10 cellular contexts compared by ENCODE assay signal in the genomic region with DNA sequence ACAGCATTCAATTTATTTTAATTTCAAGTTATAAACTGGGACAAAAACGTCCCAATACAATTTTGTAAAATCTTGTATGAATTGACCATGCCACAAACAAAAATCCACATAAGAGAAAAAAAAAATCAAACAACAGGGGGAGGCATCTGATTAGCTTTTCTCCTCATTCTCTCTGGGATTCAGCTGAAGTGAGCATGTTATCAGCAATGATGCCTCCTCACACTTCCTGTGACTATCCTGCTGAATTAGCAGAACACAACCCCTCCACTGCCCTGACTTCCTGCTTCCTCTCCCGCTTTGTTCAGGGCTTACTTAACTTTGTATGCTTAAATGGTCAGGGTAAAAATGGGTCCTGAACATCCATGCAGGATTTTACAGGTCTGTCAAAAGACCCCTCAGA.
DNase-seq lines count a peak whose midpoint lies in the region; ATAC-seq, FAIRE-seq and TF ChIP-seq lines count a peak whose summit lies in the region.
"Had no signal": no experiment of that assay in that cellular context is flagged by ENCODE, and none has a peak within 500 bp of the region (broad histone marks: within the 10 kb centered on the region; RNA-seq: fewer than 3 reads in every experiment).

No MANE protein-coding gene starts in this region.

- H2BK5ac ChIP-seq in neuronal stem cell (ENCODE audit: low read length) = no peak overlapping the region

- no peak for TF ChIP-seq POLR2A in right lobe of liver (IDR thresholded peaks at IDR 0.05)

- no peak overlapping the region for H3K18ac ChIP-seq in neuronal stem cell (ENCODE audit: low read length)

- H3K36me3 Mint-ChIP-seq in CD8-positive, alpha-beta T cell = peaks cover 19% of the 10 kb centered on the region
- H3K36me3 Mint-ChIP-seq in astrocyte (ENCODE audit: low read depth, unreplicated experiment) = peaks cover 3% of the 10 kb centered on the region

- H3K4me3 Mint-ChIP-seq in CD8-positive, alpha-beta T cell = peak overlapping the region; percentile 7
- no peak overlapping the region for H3K4me3 Mint-ChIP-seq in astrocyte (ENCODE audit: unreplicated experiment)

- 20% methylated on average over 2 of the region's 2 CpGs for WGBS in right lobe of liver (ENCODE audit: insufficient coverage, low coverage, low lambda C conversion rate, missing lambda C conversion rate)
- no CpG with 5 or more reads among the region's 2 CpGs for WGBS in neuronal stem cell (ENCODE audit: extremely low coverage in 2 of 2, insufficient read length in 2 of 2, insufficient replicate concordance in 1 of 2), 2 donors

- no peak for TF ChIP-seq CTCF in CD8-positive, alpha-beta T cell (IDR thresholded peaks at IDR 0.05)
- TF ChIP-seq CTCF in astrocyte (IDR thresholded peaks at IDR 0.05; ENCODE audit: insufficient read depth, low read depth, low read length) = no peak
- peak in 2 of 4 donors; percentile 4 to 5 for TF ChIP-seq CTCF in right lobe of liver (IDR thresholded peaks at IDR 0.05)

- no peaks in the 10 kb centered on the region for H3K27me3 Mint-ChIP-seq in CD8-positive, alpha-beta T cell (ENCODE audit: low read depth)
- H3K27me3 Mint-ChIP-seq in astrocyte (ENCODE audit: low read depth, unreplicated experiment) = no peaks in the 10 kb centered on the region

- H3K36me3 ChIP-seq in CD8-positive, alpha-beta T cell (ENCODE audit: insufficient read depth, low read length) = no peaks in the 10 kb centered on the region
- peaks cover 2% of the 10 kb centered on the region for H3K36me3 ChIP-seq in astrocyte (ENCODE audit: insufficient read depth, low read length)
- H3K36me3 ChIP-seq in right lobe of liver = no peaks in the 10 kb centered on the region
- H3K36me3 ChIP-seq in neuronal stem cell (replicated peaks in 1 of 2; ENCODE audit: control insufficient read depth in 2 of 2, insufficient read depth in 2 of 2, low read length in 2 of 2) = no peaks in the 10 kb centered on the region

- H3K9me3 Mint-ChIP-seq in CD8-positive, alpha-beta T cell = no peaks in the 10 kb centered on the region
- H3K9me3 Mint-ChIP-seq in astrocyte (ENCODE audit: unreplicated experiment) = no peaks in the 10 kb centered on the region

- H3K14ac ChIP-seq in neuronal stem cell (ENCODE audit: low read length) = no peak overlapping the region

- H3K79me2 ChIP-seq in astrocyte (ENCODE audit: insufficient read depth, low read length) = peaks cover 99% of the 10 kb centered on the region

- H3K23ac ChIP-seq in neuronal stem cell (ENCODE audit: low read depth, low read length, poor library complexity) = no peak overlapping the region

- peak overlapping the region; percentile 77 for H3K27ac Mint-ChIP-seq in CD8-positive, alpha-beta T cell
- peak overlapping the region; percentile 17 for H3K27ac Mint-ChIP-seq in astrocyte (ENCODE audit: unreplicated experiment)

- peak overlapping the region; percentile 35 for H3K4me2 ChIP-seq in astrocyte (ENCODE audit: low read length)
- H3K4me2 ChIP-seq in neuronal stem cell (ENCODE audit: insufficient read depth, low read length, poor library complexity, severe bottlenecking) = no peak overlapping the region
- H3K4me2 ChIP-seq: hepatocyte, KMS-11 had no signal

- peak; percentile 42 for ATAC-seq in CD8-positive, alpha-beta T cell
- ATAC-seq in right lobe of liver = peak; percentile 71 to 88 (median 84)

- H2AK5ac ChIP-seq in neuronal stem cell (ENCODE audit: low read depth, low read length) = no peak overlapping the region

- peaks cover 74% of the 10 kb centered on the region for H3K4me1 ChIP-seq in CD8-positive, alpha-beta T cell (ENCODE audit: insufficient read depth, low read length)
- H3K4me1 ChIP-seq in astrocyte (ENCODE audit: insufficient read depth, low read length) (peaks cover 7% of the 10 kb centered on the region), right lobe of liver (peaks cover 0 to 12% (median 0%) of the 10 kb centered on the region in 4 donors), neuronal stem cell (ENCODE audit: control insufficient read depth in 2 of 2, insufficient read depth in 1 of 2, low read depth in 1 of 2, low read length in 2 of 2) (peaks cover 2 to 10% of the 10 kb centered on the region in 2 donors)

- intact Hi-C loops in CD8-positive, alpha-beta T cell (cut with DNase I, micrococcal nuclease) = loop anchor here in 1 of 2 experiments (2.0 to 5.0 kb wide), 2 partner anchors 14 to 75 kb away; no protein-coding TSS in a partner anchor
- intact Hi-C loops in right lobe of liver (cut with DNase I) = no loop called here

- H3K27me3 ChIP-seq in CD8-positive, alpha-beta T cell (ENCODE audit: insufficient read depth, low read length) = no peaks in the 10 kb centered on the region
- H3K27me3 ChIP-seq in astrocyte (ENCODE audit: insufficient read depth, low read length) = no peaks in the 10 kb centered on the region
- no peaks in the 10 kb centered on the region for H3K27me3 ChIP-seq in right lobe of liver
- no peaks in the 10 kb centered on the region for H3K27me3 ChIP-seq in neuronal stem cell (ENCODE audit: control insufficient read depth in 3 of 3, insufficient read depth in 3 of 3, low read depth in 1 of 3, low read length in 3 of 3)
- H3K27me3 ChIP-seq: hepatocyte had no signal

- H3K9me3 ChIP-seq in CD8-positive, alpha-beta T cell (ENCODE audit: low read length) = no peaks in the 10 kb centered on the region
- H3K9me3 ChIP-seq in astrocyte (ENCODE audit: insufficient read depth, low read depth, low read length) (no peaks in the 10 kb centered on the region), right lobe of liver (no peaks in the 10 kb centered on the region), neuronal stem cell (replicated peaks in 1 of 2; ENCODE audit: control insufficient read depth in 2 of 2, insufficient read depth in 1 of 2, low read depth in 1 of 2, low read length in 2 of 2) (no peaks in the 10 kb centered on the region)

- H2AFZ ChIP-seq in astrocyte (ENCODE audit: low read depth, low read length) = no peak overlapping the region
- H2AFZ ChIP-seq in neuronal stem cell (ENCODE audit: low read length) = no peak overlapping the region
- H2AFZ ChIP-seq: hepatocyte had no signal

- no peak for FAIRE-seq in astrocyte (lab: Jason Lieb, UNC)

- no peak overlapping the region for H2BK120ac ChIP-seq in neuronal stem cell (ENCODE audit: low read depth, low read length)

- no peak overlapping the region for H2BK12ac ChIP-seq in neuronal stem cell (ENCODE audit: low read length)

- H3K4ac ChIP-seq in neuronal stem cell (ENCODE audit: low read length) = no peak overlapping the region

- CTCF ChIA-PET in CD8-positive, alpha-beta T cell (lab: Charles Lee) = interaction anchor here (1.3 to 4.7 kb wide), 2 partner anchors 9 to 661 kb away, joined by 9 to 32 read pairs; no protein-coding TSS in a partner anchor

- peak in 1 of 7 experiments; percentile 13 for DNase-seq in CD8-positive, alpha-beta T cell
- DNase-seq in M059J (ENCODE audit: low read depth) = peak; percentile 49
- peak; percentile 24 for DNase-seq in astrocyte (ENCODE audit: low read depth)
- DNase-seq in right lobe of liver = no peak
- DNase-seq in NCI-H2107 (lab: John Stamatoyannopoulos, UW) = no peak
- DNase-seq in HuH-7.5 (ENCODE audit: low spot score) = no peak
- no peak for DNase-seq in neuronal stem cell (ENCODE audit: low spot score)
- DNase-seq in NCI-H1436 (lab: John Stamatoyannopoulos, UW) = no peak

- no peak overlapping the region for H4K91ac ChIP-seq in neuronal stem cell (ENCODE audit: low read depth, low read length, poor library complexity)

- H3K9ac ChIP-seq in astrocyte (ENCODE audit: low read length) = no peak overlapping the region
- no peak overlapping the region for H3K9ac ChIP-seq in neuronal stem cell (ENCODE audit: low read depth, low read length, poor library complexity)
- H3K9ac ChIP-seq: KMS-11 had no signal

- no peak overlapping the region for H4K8ac ChIP-seq in neuronal stem cell (ENCODE audit: low read depth, low read length)

- no peak overlapping the region for H3K27ac ChIP-seq in CD8-positive, alpha-beta T cell (ENCODE audit: low read depth, low read length)
- no peak overlapping the region for H3K27ac ChIP-seq in astrocyte (ENCODE audit: low read depth, low read length)
- H3K27ac ChIP-seq in right lobe of liver = peak overlapping the region in 1 of 3 donors; percentile 20
- no peak overlapping the region for H3K27ac ChIP-seq in neuronal stem cell (replicated peaks; ENCODE audit: low read length)
- H3K27ac ChIP-seq: hepatocyte, KMS-11 had no signal

- POLR2A ChIA-PET in CD8-positive, alpha-beta T cell (lab: Charles Lee) = interaction anchor here (1.0 to 1.1 kb wide), 2 partner anchors 11 to 154 kb away, joined by 3 to 4 read pairs; no protein-coding TSS in a partner anchor

- no peak overlapping the region for H3K4me3 ChIP-seq in CD8-positive, alpha-beta T cell (ENCODE audit: low read depth, low read length)
- H3K4me3 ChIP-seq in astrocyte (ENCODE audit: insufficient read depth, low read depth, low read length) = no peak overlapping the region
- H3K4me3 ChIP-seq in right lobe of liver = no peak overlapping the region
- no peak overlapping the region for H3K4me3 ChIP-seq in neuronal stem cell (ENCODE audit: low read length in 2 of 2)
- H3K4me3 ChIP-seq: hepatocyte had no signal

- H3K4me1 Mint-ChIP-seq in CD8-positive, alpha-beta T cell (ENCODE audit: low read depth) = peaks cover 91% of the 10 kb centered on the region
- peaks cover 69% of the 10 kb centered on the region for H3K4me1 Mint-ChIP-seq in astrocyte (ENCODE audit: low read depth, unreplicated experiment)

- peaks cover 91% of the 10 kb centered on the region for H4K20me1 ChIP-seq in astrocyte (ENCODE audit: insufficient read depth, low read length)

- H2BK15ac ChIP-seq in neuronal stem cell (ENCODE audit: low read length) = no peak overlapping the region

- no peaks in the 10 kb centered on the region for H3K79me1 ChIP-seq in neuronal stem cell (ENCODE audit: low read depth, low read length)

Comparison
In these comparisons a context has a peak if more than half of its experiments do, and no peak if none do; other contexts are left out.
1. DNase-seq: peak in M059J (single experiment) and astrocyte (single experiment); none in right lobe of liver (0 of 3), NCI-H2107 (single experiment), HuH-7.5 (single experiment), neuronal stem cell (single experiment) and NCI-H1436 (single experiment).